In the genomic region with DNA sequence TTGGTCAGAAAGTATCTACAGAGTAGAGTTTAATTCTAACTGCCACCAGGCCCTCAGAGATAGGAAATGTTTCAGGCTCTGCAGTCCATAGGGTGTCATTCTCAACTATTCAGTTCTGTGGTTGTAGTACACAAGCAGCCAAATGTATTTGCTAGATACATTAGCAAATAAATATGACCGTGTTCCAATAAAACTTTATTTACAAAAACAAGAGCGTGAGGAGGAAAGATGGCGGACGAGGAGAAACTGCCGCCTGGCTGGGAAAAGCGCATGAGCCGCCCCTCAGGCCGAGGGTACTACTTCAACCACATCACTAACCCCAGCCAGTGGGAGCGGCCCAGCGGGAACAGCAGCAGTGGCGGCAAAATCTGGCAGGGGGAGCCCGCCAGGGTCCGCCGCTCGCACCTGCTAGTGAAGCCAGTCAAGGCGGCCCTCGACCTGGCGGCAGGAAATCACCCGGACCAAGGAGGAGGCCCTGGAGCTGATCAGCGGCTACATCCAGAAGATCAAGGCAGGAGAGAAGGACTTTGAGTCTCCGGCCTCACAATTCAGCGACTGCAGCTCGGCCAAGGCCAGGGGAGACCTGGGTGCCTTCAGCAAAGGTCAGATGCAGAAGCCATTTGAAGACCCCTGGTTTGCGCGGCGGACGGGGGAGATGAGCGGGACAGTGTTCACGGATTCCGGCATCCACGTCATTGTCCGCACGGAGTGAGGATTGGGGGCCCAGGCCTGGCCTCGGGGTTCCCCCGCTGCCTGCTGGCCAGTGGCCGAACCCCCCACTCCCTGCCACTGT, we compare ENCODE assay signal across 20 cellular contexts.
"Had no signal": no experiment of that assay in that cellular context is flagged by ENCODE, and none has a peak within 500 bp of the region (broad histone marks: within the 10 kb centered on the region; RNA-seq: fewer than 3 reads in every experiment).

No MANE protein-coding gene starts in this region.

- H3K4me1 ChIP-seq: foreskin keratinocyte, prostate gland had no signal

- H3K4me3 ChIP-seq: left lung, ovary, prostate gland, stomach, vagina had no signal

- DNase-seq: activated CD4-positive, alpha-beta T cell treated with anti-CD3 and anti-CD28 coated beads for 1 hour; activated CD4-positive, alpha-beta T cell treated with anti-CD3 and anti-CD28 coated beads, Interleukin-2, amount 50 U/mL, for 1 hour; activated CD8-positive, alpha-beta T cell treated with anti-CD3 and anti-CD28 coated beads, Interleukin-2, amount 10 ng/mL, durations not matched to agents 7 days and 5 days; activated gamma-delta T cell treated with Interleukin-2 at 50 U/mL for 16 hours; anterior cingulate cortex; caudate nucleus; effector CD4-positive, alpha-beta T cell; erythroblast; foreskin keratinocyte; ovary; stimulated activated CD4-positive, alpha-beta T cell treated with anti-CD3 and anti-CD28 coated beads, Interleukin-2, amount 100 ng/mL, for 24 hours; stomach; trophoblast cell; WERI-Rb-1 had no signal

- H3K9me3 ChIP-seq: neutrophil, ovary, prostate gland, vagina had no signal

- FAIRE-seq: TTC549 had no signal

- ATAC-seq: activated CD8-positive, alpha-beta T cell treated with anti-CD3 and anti-CD28 coated beads, Interleukin-2, amount 10 ng/mL, durations not matched to agents 7 days and 5 days; foreskin keratinocyte; left lung; stimulated activated memory B cell treated with anti-CD40 and anti-IgM and Interleukin-4, amounts not matched to agents 10 μg/mL and 1 μg/mL and 100 μg/mL, for 72 hours had no signal

- H3K27me3 ChIP-seq: foreskin keratinocyte, left lung, neutrophil, ovary, stomach, vagina had no signal

- H3K27ac ChIP-seq: foreskin keratinocyte, left lung, neutrophil, ovary, prostate gland, stomach, vagina, WERI-Rb-1 had no signal

- H3K36me3 ChIP-seq: left lung, neutrophil, ovary, prostate gland, stomach, vagina, WERI-Rb-1 had no signal
